Comparison of ENCODE assay signal across 9 cellular contexts in the genomic region with DNA sequence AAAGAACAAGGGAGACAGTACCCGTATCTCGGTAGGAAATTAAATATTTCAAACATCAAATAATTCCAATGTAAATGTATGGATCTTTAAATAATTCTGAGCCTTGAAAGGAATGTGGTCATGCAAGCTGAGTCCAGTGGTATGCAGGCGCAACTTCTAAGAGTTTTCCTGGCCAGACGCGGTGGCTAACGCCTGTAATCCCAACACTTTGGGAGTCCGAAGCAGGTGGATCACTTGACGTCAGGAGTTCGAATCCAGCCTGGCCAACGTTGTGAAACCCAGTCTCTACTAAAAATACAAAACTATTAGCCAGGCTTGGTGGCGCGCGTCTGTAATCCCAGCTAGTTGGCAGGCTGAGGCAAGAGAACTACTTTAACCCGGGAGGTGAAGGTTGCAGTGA. TPM values are rescaled to one million over a fixed set of nuclear protein-coding genes. Genes with fewer than 3 reads are reported as not detected.
A peak's percentile ranks its signal among the peaks of the same experiment; 100 is the strongest.
DNase-seq lines count a peak whose midpoint lies in the region; ATAC-seq, FAIRE-seq and TF ChIP-seq lines count a peak whose summit lies in the region.
"Had no signal": no experiment of that assay in that cellular context is flagged by ENCODE, and none has a peak within 500 bp of the region (broad histone marks: within the 10 kb centered on the region; RNA-seq: fewer than 3 reads in every experiment).

No MANE protein-coding gene starts in this region.

- H3K79me2 ChIP-seq in HepG2 (ENCODE audit: insufficient read depth, low read length) = no peaks in the 10 kb centered on the region

- peak overlapping the region in 1 of 5 experiments; percentile 75 for H3K27ac Mint-ChIP-seq in brain
- peak overlapping the region in 4 of 10 donors; percentile 10 to 68 (median 16) for H3K27ac Mint-ChIP-seq in naive thymus-derived CD8-positive, alpha-beta T cell

- TF ChIP-seq CTCF in HepG2 (CRISPR knock-in tag; IDR thresholded peaks at IDR 0.05) (no peak), right lobe of liver (IDR thresholded peaks at IDR 0.05) (no peak), brain (conservative IDR thresholded peaks at IDR 0.05) (no peak)

- TF ChIP-seq POLR2A in HepG2 (IDR thresholded peaks at IDR 0.05; ENCODE audit: insufficient read depth in 1 of 2, low read depth in 2 of 2, low read length in 2 of 2) = no peak
- no peak for TF ChIP-seq POLR2A in right lobe of liver (IDR thresholded peaks at IDR 0.05)

- no peak overlapping the region for H2AFZ ChIP-seq in HepG2 (ENCODE audit: low read length)

- H3K9ac ChIP-seq in HepG2 (ENCODE audit: insufficient read depth, low read depth, low read length) = no peak overlapping the region

- H3K36me3 ChIP-seq in HepG2 (replicated peaks in 1 of 2; ENCODE audit: control insufficient read depth in 1 of 2, insufficient read depth in 2 of 2, low read length in 2 of 2) (no peaks in the 10 kb centered on the region), right lobe of liver (no peaks in the 10 kb centered on the region)

- no peak for FAIRE-seq in HepG2 (lab: Jason Lieb, UNC)

- no peak for DNase-seq in HepG2 (ENCODE audit: low spot score)
- DNase-seq in right lobe of liver = no peak
- no peak for DNase-seq in naive thymus-derived CD8-positive, alpha-beta T cell
- DNase-seq in NCI-H1417 (lab: John Stamatoyannopoulos, UW) = no peak
- no peak for DNase-seq in NCI-H774 (lab: John Stamatoyannopoulos, UW)

- H3K4me3 Mint-ChIP-seq in brain = peak overlapping the region; percentile 87 to 90 (median 88)
- peak overlapping the region; percentile 78 to 98 (median 94) for H3K4me3 Mint-ChIP-seq in naive thymus-derived CD8-positive, alpha-beta T cell

- H4K20me1 ChIP-seq in HepG2 (ENCODE audit: insufficient read depth, low read length) = no peaks in the 10 kb centered on the region

- peaks cover 0 to 21% (median 6%) of the 10 kb centered on the region in 5 experiments for H3K9me3 Mint-ChIP-seq in brain
- H3K9me3 Mint-ChIP-seq in naive thymus-derived CD8-positive, alpha-beta T cell = peaks cover 0 to 66% (median 31%) of the 10 kb centered on the region in 9 donors

- intact Hi-C loops in HepG2 (cut with micrococcal nuclease; ENCODE audit: unreplicated experiment) = no loop called here
- intact Hi-C loops in right lobe of liver (cut with DNase I) = no loop called here

- POLR2A ChIA-PET in HepG2 (lab: Yijun Ruan, JAX) = interaction anchor here (1.1 kb wide), 1 partner anchor 805 kb away, joined by 3 read pairs; the partner anchor contains the start of gene CNOT3
- POLR2A ChIA-PET in naive thymus-derived CD8-positive, alpha-beta T cell (lab: Charles Lee) = interaction anchor here (0.7 to 1.1 kb wide), 4 partner anchors 62 to 542 kb away, joined by 3 to 4 read pairs (median 4); partner anchors contain the start of genes ZNF677 and ZNF765

- ATAC-seq in HepG2 = no peak
- no peak for ATAC-seq in right lobe of liver
- no peak for ATAC-seq in naive thymus-derived CD8-positive, alpha-beta T cell
- ATAC-seq in HG03457 (IDR thresholded peaks at IDR 0.05; ENCODE audit: unreplicated experiment) = no peak
- no peak for ATAC-seq in GM19452 (IDR thresholded peaks at IDR 0.05; ENCODE audit: unreplicated experiment)

- BruUV-seq in HepG2 (replicated peaks; lab: Mats Ljungman, UMichigan) = no TSS peak

- H3K4me1 Mint-ChIP-seq in brain = peaks cover 32% of the 10 kb centered on the region
- peaks cover 10 to 29% (median 21%) of the 10 kb centered on the region in 4 donors for H3K4me1 Mint-ChIP-seq in naive thymus-derived CD8-positive, alpha-beta T cell

- H3K27ac ChIP-seq in HepG2 (ENCODE audit: extremely low read length, insufficient read depth, low read length) (no peak overlapping the region), right lobe of liver (no peak overlapping the region)
- H3K27ac ChIP-seq: SK-N-MC had no signal

- peaks cover 17% of the 10 kb centered on the region for H3K9me3 ChIP-seq in HepG2 (ENCODE audit: low read length)
- no peaks in the 10 kb centered on the region for H3K9me3 ChIP-seq in right lobe of liver

- WGBS in HepG2 (ENCODE audit: low lambda C conversion rate) = 88% methylated on average over 14 of the region's 14 CpGs
- 75% methylated on average over 9 of the region's 14 CpGs for WGBS in right lobe of liver (ENCODE audit: insufficient coverage, low coverage, low lambda C conversion rate, missing lambda C conversion rate)

- peaks cover 5% of the 10 kb centered on the region for H3K36me3 Mint-ChIP-seq in brain
- H3K36me3 Mint-ChIP-seq in naive thymus-derived CD8-positive, alpha-beta T cell = peaks cover 17 to 32% (median 28%) of the 10 kb centered on the region in 3 donors

- H3K27me3 Mint-ChIP-seq in brain = peaks cover 8% of the 10 kb centered on the region
- peaks cover 7 to 20% (median 10%) of the 10 kb centered on the region in 5 donors for H3K27me3 Mint-ChIP-seq in naive thymus-derived CD8-positive, alpha-beta T cell

- TF ChIP-seq EP300 in HepG2 (IDR thresholded peaks at IDR 0.05; ENCODE audit: low read depth in 2 of 2, low read length in 2 of 2) (no peak), HepG2 (CRISPR knock-in tag; IDR thresholded peaks at IDR 0.05; ENCODE audit: borderline replicate concordance) (no peak)

- in situ Hi-C loops in HepG2 (cut with HindIII; ENCODE audit: extremely low pct_ligation_motif_present, low pct_unique_long_range_greater_than_20kb) = no loop called here

- peak overlapping the region; percentile 87 for H3K4me2 ChIP-seq in HepG2 (ENCODE audit: low read depth, low read length)

- no peak for TF ChIP-seq RAD21 in HepG2 (CRISPR knock-in tag; IDR thresholded peaks at IDR 0.05)

- H3K27me3 ChIP-seq in HepG2 (ENCODE audit: control insufficient read depth in 1 of 2, insufficient read depth in 2 of 2, low read length in 2 of 2) (no peaks in the 10 kb centered on the region; a peak in 1 of 5 replicates), right lobe of liver (no peaks in the 10 kb centered on the region)

- H3K4me3 ChIP-seq in HepG2 (replicated peaks in 1 of 3; ENCODE audit: insufficient read depth in 1 of 3, low read depth in 2 of 3, low read length in 3 of 3) (peak overlapping the region in 1 of 3 experiments; percentile 85; a peak in 1 of 6 replicates), right lobe of liver (no peak overlapping the region)

- H3K4me1 ChIP-seq in HepG2 (ENCODE audit: insufficient read depth, low read length) = peaks cover 6% of the 10 kb centered on the region; the same call in 1 of the 2 replicates
- H3K4me1 ChIP-seq in right lobe of liver = peaks cover 0 to 4% (median 0%) of the 10 kb centered on the region in 4 donors

- CTCF ChIA-PET in HepG2 (lab: Yijun Ruan, JAX; ENCODE audit: low intra/inter-chr PET ratio, low total read pairs) = no interaction called here

RNA-seq across cellular contexts. Expression of gene ZNF845, which starts 1.1 kb away (rescaled TPM):
- total RNA-seq in HepG2 (2016; rRNA removed; fragmentation: Illumina TruSeq; extraction: Trizol) (9.6 and 15.1 TPM in 2 replicates), right lobe of liver (1 to 10 TPM in 4 of 6 experiments, under 1 TPM in 2; 0.86 to 3.0 (median 1.4) TPM)
- total RNA-seq in HepG2 (2016; cell fraction: cytosol; rRNA removed; fragmentation: Illumina TruSeq; extraction: Trizol; ENCODE audit: low read depth) = 0.61 and 0.88 TPM in 2 replicates
- 10.0 and 15.9 TPM in 2 replicates for total RNA-seq in HepG2 (2016; cell fraction: insoluble cytoplasmic fraction; rRNA removed; fragmentation: Illumina TruSeq; extraction: Trizol)
- 3.2 and 4.0 TPM in 2 replicates for total RNA-seq in HepG2 (2016; cell fraction: membrane; rRNA removed; fragmentation: Illumina TruSeq; extraction: Trizol)
- 6.3 and 7.8 TPM in 2 replicates for total RNA-seq in HepG2 (2016; cell fraction: nucleus; rRNA removed; fragmentation: Illumina TruSeq; extraction: Trizol)
- polyA plus RNA-seq in HepG2 (2011; rRNA removed) (1.7 and 1.9 TPM in 2 replicates), brain (ENCODE audit: insufficient read depth, low read depth, low replicate concordance) (0.73 TPM)
- 0.59 and 1.3 TPM in 2 replicates for polyA plus RNA-seq in HepG2 (2011; cell fraction: cytosol; rRNA removed)
- polyA plus RNA-seq in HepG2 (2011; cell fraction: nucleus; rRNA removed) = 0.95 and 1.1 TPM in 2 replicates
- polyA plus RNA-seq in HepG2 (2012) = 2.5 and 2.6 TPM in 2 replicates
- polyA plus RNA-seq in HepG2 (2016; cell fraction: cytosol; fragmentation: Illumina TruSeq; extraction: Trizol; ENCODE audit: low read depth) = 0.11 and 0.18 TPM in 2 replicates
- polyA plus RNA-seq in HepG2 (2016; cell fraction: insoluble cytoplasmic fraction; fragmentation: Illumina TruSeq; extraction: Trizol; ENCODE audit: low read depth) = 5.5 and 6.4 TPM in 2 replicates
- polyA plus RNA-seq in HepG2 (2016; cell fraction: membrane; fragmentation: Illumina TruSeq; extraction: Trizol; ENCODE audit: low read depth) = 0.48 and 0.65 TPM in 2 replicates
- polyA plus RNA-seq in HepG2 (2016; cell fraction: nucleus; fragmentation: Illumina TruSeq; extraction: Trizol; ENCODE audit: insufficient read depth, low read depth) = 3.9 and 4.0 TPM in 2 replicates
- 1.8 and 2.2 TPM in 2 replicates for polyA minus RNA-seq in HepG2 (2011; rRNA and poly(A)+ RNA removed; ENCODE audit: low replicate concordance)
- 2.8 and 4.0 TPM in 2 replicates for polyA minus RNA-seq in HepG2 (2011; cell fraction: cytosol; rRNA and poly(A)+ RNA removed)
- polyA minus RNA-seq in HepG2 (2011; cell fraction: nucleus; rRNA and poly(A)+ RNA removed) = 9.3 and 12.1 TPM in 2 replicates
- 10 to 100 TPM; 11.8 to 13.1 TPM for total RNA-seq in naive thymus-derived CD8-positive, alpha-beta T cell
- polyA plus RNA-seq in naive thymus-derived CD8-positive, alpha-beta T cell = 10 to 100 TPM in 1 of 3 donors, 1 to 10 TPM in 2; 3.2 to 11.7 (median 8.3) TPM

RNA-seq across cellular contexts. Expression of gene ZNF525, which starts 33.0 kb away (rescaled TPM):
- total RNA-seq in HepG2 (2016; rRNA removed; fragmentation: Illumina TruSeq; extraction: Trizol) = 8.7 and 9.9 TPM in 2 replicates
- total RNA-seq in HepG2 (2016; cell fraction: cytosol; rRNA removed; fragmentation: Illumina TruSeq; extraction: Trizol; ENCODE audit: low read depth) = 2.1 and 3.8 TPM in 2 replicates
- 8.7 and 9.3 TPM in 2 replicates for total RNA-seq in HepG2 (2016; cell fraction: insoluble cytoplasmic fraction; rRNA removed; fragmentation: Illumina TruSeq; extraction: Trizol)
- 7.5 and 9.9 TPM in 2 replicates for total RNA-seq in HepG2 (2016; cell fraction: membrane; rRNA removed; fragmentation: Illumina TruSeq; extraction: Trizol)
- total RNA-seq in HepG2 (2016; cell fraction: nucleus; rRNA removed; fragmentation: Illumina TruSeq; extraction: Trizol) = 8.5 and 10.7 TPM in 2 replicates
- 2.8 and 3.4 TPM in 2 replicates for polyA plus RNA-seq in HepG2 (2011; rRNA removed)
- polyA plus RNA-seq in HepG2 (2011; cell fraction: cytosol; rRNA removed) = 0.72 and 0.95 TPM in 2 replicates
- polyA plus RNA-seq in HepG2 (2011; cell fraction: nucleus; rRNA removed) = 2.3 and 3.4 TPM in 2 replicates
- polyA plus RNA-seq in HepG2 (2012) = 2.1 and 3.1 TPM in 2 replicates
- 0.43 and 0.53 TPM in 2 replicates for polyA plus RNA-seq in HepG2 (2016; cell fraction: cytosol; fragmentation: Illumina TruSeq; extraction: Trizol; ENCODE audit: low read depth)
- polyA plus RNA-seq in HepG2 (2016; cell fraction: insoluble cytoplasmic fraction; fragmentation: Illumina TruSeq; extraction: Trizol; ENCODE audit: low read depth) = 2.8 and 3.3 TPM in 2 replicates
- 0.96 and 1.3 TPM in 2 replicates for polyA plus RNA-seq in HepG2 (2016; cell fraction: membrane; fragmentation: Illumina TruSeq; extraction: Trizol; ENCODE audit: low read depth)
- 6.7 and 8.5 TPM in 2 replicates for polyA plus RNA-seq in HepG2 (2016; cell fraction: nucleus; fragmentation: Illumina TruSeq; extraction: Trizol; ENCODE audit: insufficient read depth, low read depth)
- polyA minus RNA-seq in HepG2 (2011; rRNA and poly(A)+ RNA removed; ENCODE audit: low replicate concordance) = 1.5 and 3.8 TPM in 2 replicates
- polyA minus RNA-seq in HepG2 (2011; cell fraction: cytosol; rRNA and poly(A)+ RNA removed) = 2.3 and 2.6 TPM in 2 replicates
- 9.1 and 11.7 TPM in 2 replicates for polyA minus RNA-seq in HepG2 (2011; cell fraction: nucleus; rRNA and poly(A)+ RNA removed)
- 1 to 10 TPM; 1.7 to 3.7 (median 2.2) TPM for total RNA-seq in right lobe of liver
- 1.1 TPM for polyA plus RNA-seq in brain (ENCODE audit: insufficient read depth, low read depth, low replicate concordance)
- 10 to 100 TPM; 36.3 to 37.7 TPM for total RNA-seq in naive thymus-derived CD8-positive, alpha-beta T cell
- polyA plus RNA-seq in naive thymus-derived CD8-positive, alpha-beta T cell = 10 to 100 TPM in 1 of 3 donors, 1 to 10 TPM in 2; 9.4 to 17.1 (median 9.6) TPM
